1 cellular context compared by ENCODE assay signal in genomic region chr1:185559684-185560310, GRCh38.
A peak's percentile ranks its signal among the peaks of the same experiment; 100 is the strongest.
TF ChIP-seq lines count a peak whose summit lies in the region.

No MANE protein-coding gene starts in this region.

TF ChIP-seq in K562, 482 proteins besides CTCF, POLR2A, EP300 and RAD21 (continued from another document):
- TF ChIP-seq TCF7L2 (IDR thresholded peaks at IDR 0.05; ENCODE audit: low read depth, low read length) (no peak), ZZZ3 (IDR thresholded peaks at IDR 0.05) (no peak), THAP7 (CRISPR knock-in tag; IDR thresholded peaks at IDR 0.05) (no peak), EP400 (IDR thresholded peaks at IDR 0.05) (no peak), DEAF1 (CRISPR knock-in tag; IDR thresholded peaks at IDR 0.05) (0 out of 2 replicates have a peak, but pooled peaks have one; percentile 29), SMC3 (conservative IDR thresholded peaks at IDR 0.05; ENCODE audit: insufficient read depth, low read depth, low read length) (peak; percentile 32; the same call in 1 of the 2 replicates), CEBPG (CRISPR knock-in tag; IDR thresholded peaks at IDR 0.05) (no peak), CEBPG (tag; conservative IDR thresholded peaks at IDR 0.05 in 1 of 2, IDR thresholded peaks at IDR 0.05 in 1 of 2) (0 out of 4 replicates have a peak, but pooled peaks of 1 of the 2 experiments have one; percentile 29), TEAD2 (tag; IDR thresholded peaks at IDR 0.05) (0 out of 2 replicates have a peak, but pooled peaks have one; percentile 4)
